ENCODE assay signal across 38 cellular contexts in genomic region chr9:32873131-32873530, GRCh38.
"Had no signal": no experiment of that assay in that cellular context is flagged by ENCODE, and none has a peak within 500 bp of the region (broad histone marks: within the 10 kb centered on the region; RNA-seq: fewer than 3 reads in every experiment).

No MANE protein-coding gene starts in this region.

- H3K4me3 ChIP-seq: ascending aorta, cardiac muscle cell had no signal

- H3K4me1 ChIP-seq: ascending aorta had no signal

- FAIRE-seq: bronchial epithelial cell, TTC549 had no signal

- H3K9me3 ChIP-seq: ascending aorta had no signal

- ATAC-seq: activated CD8-positive, alpha-beta T cell treated with anti-CD3 and anti-CD28 coated beads for 36 hours; activated naive CD8-positive, alpha-beta T cell treated with anti-CD3 and anti-CD28 coated beads, Interleukin-2, amount 50 U/mL, for 24 hours; activated T-cell treated with anti-CD3 and anti-CD28 coated beads, Interleukin-2, amount 50 U/mL, for 4 hours; activated T-cell treated with anti-CD3 and anti-CD28 coated beads, Interleukin-2, amount 50 U/mL, for 72 hours; activated T-helper 17 cell treated with anti-CD3 and anti-CD28 coated beads, Interleukin-2, amount 50 U/mL, for 72 hours; T-cell; T-helper 17 cell had no signal

- H3K27ac ChIP-seq: ascending aorta, cardiac muscle cell, VCaP had no signal

- H3K27ac Mint-ChIP-seq: activated B cell treated with CpG ODN at 0.5 μM for 24 hours; activated CD4-positive, alpha-beta memory T cell treated with anti-CD3 and anti-CD28 coated beads for 36 hours; activated CD4-positive, alpha-beta T cell treated with anti-CD3 and anti-CD28 coated beads, Interleukin-2, amount 10 ng/mL, durations not matched to agents 24 days and 14 days; activated CD8-positive, alpha-beta T cell treated with anti-CD3 and anti-CD28 coated beads for 36 hours; activated naive CD4-positive, alpha-beta T cell treated with anti-CD3 and anti-CD28 coated beads, Interleukin-2, amount 10 ng/mL, durations not matched to agents 7 days and 5 days; activated naive CD4-positive, alpha-beta T cell treated with anti-CD3 and anti-CD28 coated beads, Interleukin-2, amount 50 U/mL, for 24 hours; activated naive CD8-positive, alpha-beta T cell; activated naive CD8-positive, alpha-beta T cell treated with anti-CD3 and anti-CD28 coated beads, Interleukin-2, amount 10 ng/mL, durations not matched to agents 7 days and 5 days; activated naive CD8-positive, alpha-beta T cell treated with anti-CD3 and anti-CD28 coated beads, Interleukin-2, amount 50 U/mL, for 24 hours; activated T-cell treated with anti-CD3 and anti-CD28 coated beads, Interleukin-2, amount 50 U/mL, for 72 hours; activated T-helper 1 cell treated with anti-CD3 and anti-CD28 coated beads, Interleukin-12 subunit alpha, Interleukin-12 subunit beta, Interleukin-2, Interleukin-4 antibody, amounts not matched to agents 30 ng/mL and 10 ng/mL and 1 ng/mL, durations not matched to agents 14 hours and 24 hours and 36 hours; activated T-helper 17 cell treated with anti-CD3 and anti-CD28 coated beads, Interleukin-2, amount 50 U/mL, for 72 hours; brain; T-cell; T-helper 17 cell; T-helper 2 cell treated with Interferon-gamma antibody and Interleukin-4, amounts not matched to agents 5 μg/mL and 100 μg/mL, for 36 hours had no signal

- H3K36me3 ChIP-seq: ascending aorta, cardiac muscle cell had no signal

- H3K4me1 Mint-ChIP-seq: activated naive CD4-positive, alpha-beta T cell treated with anti-CD3 and anti-CD28 coated beads, Interleukin-2, amount 50 U/mL, for 24 hours; activated naive CD8-positive, alpha-beta T cell treated with anti-CD3 and anti-CD28 coated beads, Interleukin-2, amount 50 U/mL, for 24 hours; activated T-helper 17 cell treated with anti-CD3 and anti-CD28 coated beads, Interleukin-2, amount 50 U/mL, for 72 hours; brain; central memory CD8-positive, alpha-beta T cell; T-cell; T-helper 17 cell had no signal

- H3K36me3 Mint-ChIP-seq: activated CD4-positive, alpha-beta memory T cell treated with anti-CD3 and anti-CD28 coated beads for 36 hours; activated naive CD4-positive, alpha-beta T cell treated with anti-CD3 and anti-CD28 coated beads, Interleukin-2, amount 10 ng/mL, durations not matched to agents 7 days and 5 days; activated naive CD4-positive, alpha-beta T cell treated with anti-CD3 and anti-CD28 coated beads, Interleukin-2, amount 50 U/mL, for 24 hours; activated naive CD8-positive, alpha-beta T cell; activated naive CD8-positive, alpha-beta T cell treated with anti-CD3 and anti-CD28 coated beads, Interleukin-2, amount 10 ng/mL, durations not matched to agents 7 days and 5 days; brain; T-cell had no signal

- H3K9me3 Mint-ChIP-seq: activated B cell treated with CpG ODN at 0.5 μM for 24 hours; activated CD4-positive, alpha-beta memory T cell treated with anti-CD3 and anti-CD28 coated beads for 36 hours; activated CD4-positive, alpha-beta T cell treated with anti-CD3 and anti-CD28 coated beads, Interleukin-2, amount 10 ng/mL, durations not matched to agents 24 days and 14 days; activated CD8-positive, alpha-beta T cell treated with anti-CD3 and anti-CD28 coated beads for 36 hours; activated naive CD4-positive, alpha-beta T cell treated with anti-CD3 and anti-CD28 coated beads, Interleukin-2, amount 10 ng/mL, durations not matched to agents 7 days and 5 days; activated naive CD4-positive, alpha-beta T cell treated with anti-CD3 and anti-CD28 coated beads, Interleukin-2, amount 50 U/mL, for 24 hours; activated naive CD8-positive, alpha-beta T cell treated with anti-CD3 and anti-CD28 coated beads, Interleukin-2, amount 10 ng/mL, durations not matched to agents 7 days and 5 days; activated naive CD8-positive, alpha-beta T cell treated with anti-CD3 and anti-CD28 coated beads, Interleukin-2, amount 50 U/mL, for 24 hours; activated T-cell treated with anti-CD3 and anti-CD28 coated beads, Interleukin-2, amount 50 U/mL, for 4 hours; activated T-cell treated with anti-CD3 and anti-CD28 coated beads, Interleukin-2, amount 50 U/mL, for 72 hours; activated T-helper 1 cell treated with anti-CD3 and anti-CD28 coated beads, Interleukin-12 subunit alpha, Interleukin-12 subunit beta, Interleukin-2, Interleukin-4 antibody, amounts not matched to agents 30 ng/mL and 10 ng/mL and 1 ng/mL, durations not matched to agents 14 hours and 24 hours and 36 hours; activated T-helper 17 cell treated with anti-CD3 and anti-CD28 coated beads, Interleukin-2, amount 50 U/mL, for 72 hours; brain; central memory CD8-positive, alpha-beta T cell; T-cell; T-helper 2 cell treated with Interferon-gamma antibody and Interleukin-4, amounts not matched to agents 5 μg/mL and 100 μg/mL, for 36 hours had no signal

- H3K27me3 ChIP-seq: ascending aorta, cardiac muscle cell had no signal

- H3K27me3 Mint-ChIP-seq: activated naive CD4-positive, alpha-beta T cell treated with anti-CD3 and anti-CD28 coated beads, Interleukin-2, amount 50 U/mL, for 24 hours; activated naive CD8-positive, alpha-beta T cell; activated naive CD8-positive, alpha-beta T cell treated with anti-CD3 and anti-CD28 coated beads, Interleukin-2, amount 10 ng/mL, durations not matched to agents 7 days and 5 days had no signal

- H3K4me3 Mint-ChIP-seq: activated B cell treated with CpG ODN at 0.5 μM for 24 hours; activated CD4-positive, alpha-beta memory T cell treated with anti-CD3 and anti-CD28 coated beads for 36 hours; activated CD4-positive, alpha-beta T cell treated with anti-CD3 and anti-CD28 coated beads, Interleukin-2, amount 10 ng/mL, durations not matched to agents 24 days and 14 days; activated CD8-positive, alpha-beta T cell treated with anti-CD3 and anti-CD28 coated beads for 36 hours; activated naive CD4-positive, alpha-beta T cell treated with anti-CD3 and anti-CD28 coated beads, Interleukin-2, amount 10 ng/mL, durations not matched to agents 7 days and 5 days; activated naive CD4-positive, alpha-beta T cell treated with anti-CD3 and anti-CD28 coated beads, Interleukin-2, amount 50 U/mL, for 24 hours; activated naive CD8-positive, alpha-beta T cell; activated naive CD8-positive, alpha-beta T cell treated with anti-CD3 and anti-CD28 coated beads, Interleukin-2, amount 10 ng/mL, durations not matched to agents 7 days and 5 days; activated naive CD8-positive, alpha-beta T cell treated with anti-CD3 and anti-CD28 coated beads, Interleukin-2, amount 50 U/mL, for 24 hours; activated T-cell treated with anti-CD3 and anti-CD28 coated beads, Interleukin-2, amount 50 U/mL, for 4 hours; activated T-cell treated with anti-CD3 and anti-CD28 coated beads, Interleukin-2, amount 50 U/mL, for 72 hours; activated T-helper 1 cell treated with anti-CD3 and anti-CD28 coated beads, Interleukin-12 subunit alpha, Interleukin-12 subunit beta, Interleukin-2, Interleukin-4 antibody, amounts not matched to agents 30 ng/mL and 10 ng/mL and 1 ng/mL, durations not matched to agents 14 hours and 24 hours and 36 hours; activated T-helper 17 cell treated with anti-CD3 and anti-CD28 coated beads, Interleukin-2, amount 50 U/mL, for 72 hours; brain; central memory CD8-positive, alpha-beta T cell; T-cell; T-helper 17 cell; T-helper 2 cell treated with Interferon-gamma antibody and Interleukin-4, amounts not matched to agents 5 μg/mL and 100 μg/mL, for 36 hours had no signal

- DNase-seq: activated B cell treated with CpG ODN at 0.5 μM for 24 hours; activated CD4-positive, alpha-beta memory T cell treated with anti-CD3 and anti-CD28 coated beads for 36 hours; activated CD4-positive, alpha-beta T cell treated with anti-CD3 and anti-CD28 coated beads for 4 hours; activated CD4-positive, alpha-beta T cell treated with anti-CD3 and anti-CD28 coated beads, Interleukin-2, amount 10 ng/mL, durations not matched to agents 24 days and 14 days; activated CD4-positive, alpha-beta T cell treated with anti-CD3 and anti-CD28 coated beads, Interleukin-2, amount 50 U/mL, for 1 hour; activated CD4-positive, alpha-beta T cell treated with anti-CD3 and anti-CD28 coated beads, Interleukin-2, amount 50 U/mL, for 4 hours; activated CD4-positive, CD25-positive, alpha-beta regulatory T cell treated with anti-CD3 and anti-CD28 coated beads, Interleukin-2, amount 50 U/mL, for 72 hours; activated CD8-positive, alpha-beta memory T cell treated with anti-CD3 and anti-CD28 coated beads, Interleukin-2, amount 50 U/mL, for 4 hours; activated CD8-positive, alpha-beta T cell treated with anti-CD3 and anti-CD28 coated beads for 36 hours; activated effector memory CD4-positive, alpha-beta T cell treated with anti-CD3 and anti-CD28 coated beads, Interleukin-2, amount 50 U/mL, for 16 hours; activated gamma-delta T cell treated with Interleukin-2 at 50 U/mL for 16 hours; activated naive CD4-positive, alpha-beta T cell; activated naive CD4-positive, alpha-beta T cell treated with anti-CD3 and anti-CD28 coated beads, Interleukin-2, amount 10 ng/mL, durations not matched to agents 7 days and 5 days; activated naive CD8-positive, alpha-beta T cell treated with anti-CD3 and anti-CD28 coated beads, Interleukin-2, amount 10 ng/mL, durations not matched to agents 7 days and 5 days; activated naive CD8-positive, alpha-beta T cell treated with anti-CD3 and anti-CD28 coated beads, Interleukin-2, amount 50 U/mL, for 24 hours; activated T-cell treated with anti-CD3 and anti-CD28 coated beads for 4 hours; activated T-cell treated with anti-CD3 and anti-CD28 coated beads, Interleukin-2, amount 50 U/mL, for 1 hour; activated T-cell treated with anti-CD3 and anti-CD28 coated beads, Interleukin-2, amount 50 U/mL, for 4 hours; activated T-cell treated with anti-CD3 and anti-CD28 coated beads, Interleukin-2, amount 50 U/mL, for 72 hours; amygdala; anterior cingulate cortex; caudate nucleus; cerebellar nuclear complex; T-cell; T-helper 17 cell; T-helper 9 cell had no signal
